In the genomic region with DNA sequence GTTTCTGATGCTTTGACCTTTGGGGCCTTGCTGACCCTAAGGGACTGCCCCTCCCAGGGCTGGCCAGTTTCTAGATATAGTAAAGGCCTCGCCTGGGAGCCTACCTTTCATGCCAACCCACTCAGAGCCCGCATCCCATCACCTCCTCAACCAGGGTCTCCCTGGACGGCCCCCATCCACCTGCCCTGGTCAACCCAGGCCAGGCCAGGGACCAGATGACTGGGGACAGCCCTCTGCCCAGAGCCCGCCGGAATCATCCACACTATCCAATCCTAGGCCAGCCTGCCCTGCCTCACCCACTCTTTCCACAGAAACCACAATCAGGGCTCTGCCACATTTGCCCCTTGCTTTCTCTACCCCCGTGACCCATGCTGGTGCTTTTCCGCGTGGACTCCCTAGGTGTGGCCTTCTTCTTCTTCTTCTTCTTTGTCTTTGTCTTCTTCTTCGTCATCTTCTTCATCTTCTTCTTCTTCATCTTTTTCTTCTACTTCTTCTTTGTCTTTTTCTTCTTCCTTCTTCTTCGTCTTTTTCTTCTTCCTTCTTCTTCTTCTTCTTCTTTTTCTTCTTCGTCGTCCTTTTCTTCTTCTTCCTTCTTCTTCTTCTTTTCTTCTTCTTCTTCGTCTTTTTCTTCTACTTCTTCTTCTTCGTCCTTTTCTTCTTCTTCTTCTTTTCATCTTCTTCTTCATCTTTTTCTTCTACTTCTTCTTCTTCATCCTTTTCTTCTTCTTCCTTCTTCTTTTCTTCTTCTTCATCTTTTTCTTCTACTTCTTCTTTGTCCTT, we compare ENCODE assay signal across 1 cellular context.
A peak's percentile ranks its signal among the peaks of the same experiment; 100 is the strongest.
TF ChIP-seq lines count a peak whose summit lies in the region.

No MANE protein-coding gene starts in this region.

TF ChIP-seq in HEK293, 187 proteins besides CTCF, POLR2A, EP300 and RAD21:
- no peak for TF ChIP-seq ZNF707 (tag by site-specific recombination; IDR thresholded peaks at IDR 0.05)
- TF ChIP-seq, protein P1, sequence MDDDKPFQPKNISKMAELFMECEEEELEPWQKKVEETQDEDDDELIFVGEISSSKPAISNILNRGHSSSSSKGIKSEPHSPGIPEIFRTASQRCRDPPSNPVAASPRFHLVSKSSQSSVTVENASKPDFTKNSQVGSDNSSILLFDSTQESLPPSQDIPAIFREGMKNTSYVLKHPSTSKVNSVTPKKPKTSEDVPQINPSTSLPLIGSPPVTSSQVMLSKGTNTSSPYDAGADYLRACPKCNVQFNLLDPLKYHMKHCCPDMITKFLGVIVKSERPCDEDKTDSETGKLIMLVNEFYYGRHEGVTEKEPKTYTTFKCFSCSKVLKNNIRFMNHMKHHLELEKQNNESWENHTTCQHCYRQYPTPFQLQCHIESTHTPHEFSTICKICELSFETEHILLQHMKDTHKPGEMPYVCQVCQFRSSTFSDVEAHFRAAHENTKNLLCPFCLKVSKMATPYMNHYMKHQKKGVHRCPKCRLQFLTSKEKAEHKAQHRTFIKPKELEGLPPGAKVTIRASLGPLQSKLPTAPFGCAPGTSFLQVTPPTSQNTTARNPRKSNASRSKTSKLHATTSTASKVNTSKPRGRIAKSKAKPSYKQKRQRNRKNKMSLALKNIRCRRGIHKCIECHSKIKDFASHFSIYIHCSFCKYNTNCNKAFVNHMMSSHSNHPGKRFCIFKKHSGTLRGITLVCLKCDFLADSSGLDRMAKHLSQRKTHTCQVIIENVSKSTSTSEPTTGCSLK (tag by site-specific recombination; IDR thresholded peaks at IDR 0.05): no peak
- no peak for TF ChIP-seq IKZF3 (tag by site-specific recombination; IDR thresholded peaks at IDR 0.05)
- TF ChIP-seq, protein P2, sequence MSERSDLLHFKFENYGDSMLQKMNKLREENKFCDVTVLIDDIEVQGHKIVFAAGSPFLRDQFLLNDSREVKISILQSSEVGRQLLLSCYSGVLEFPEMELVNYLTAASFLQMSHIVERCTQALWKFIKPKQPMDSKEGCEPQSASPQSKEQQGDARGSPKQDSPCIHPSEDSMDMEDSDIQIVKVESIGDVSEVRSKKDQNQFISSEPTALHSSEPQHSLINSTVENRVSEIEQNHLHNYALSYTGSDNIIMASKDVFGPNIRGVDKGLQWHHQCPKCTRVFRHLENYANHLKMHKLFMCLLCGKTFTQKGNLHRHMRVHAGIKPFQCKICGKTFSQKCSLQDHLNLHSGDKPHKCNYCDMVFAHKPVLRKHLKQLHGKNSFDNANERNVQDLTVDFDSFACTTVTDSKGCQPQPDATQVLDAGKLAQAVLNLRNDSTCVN (tag by site-specific recombination; optimal IDR thresholded peaks at IDR 0.05): no peak
- TF ChIP-seq, protein P3, sequence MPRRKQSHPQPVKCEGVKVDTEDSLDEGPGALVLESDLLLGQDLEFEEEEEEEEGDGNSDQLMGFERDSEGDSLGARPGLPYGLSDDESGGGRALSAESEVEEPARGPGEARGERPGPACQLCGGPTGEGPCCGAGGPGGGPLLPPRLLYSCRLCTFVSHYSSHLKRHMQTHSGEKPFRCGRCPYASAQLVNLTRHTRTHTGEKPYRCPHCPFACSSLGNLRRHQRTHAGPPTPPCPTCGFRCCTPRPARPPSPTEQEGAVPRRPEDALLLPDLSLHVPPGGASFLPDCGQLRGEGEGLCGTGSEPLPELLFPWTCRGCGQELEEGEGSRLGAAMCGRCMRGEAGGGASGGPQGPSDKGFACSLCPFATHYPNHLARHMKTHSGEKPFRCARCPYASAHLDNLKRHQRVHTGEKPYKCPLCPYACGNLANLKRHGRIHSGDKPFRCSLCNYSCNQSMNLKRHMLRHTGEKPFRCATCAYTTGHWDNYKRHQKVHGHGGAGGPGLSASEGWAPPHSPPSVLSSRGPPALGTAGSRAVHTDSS (tag by site-specific recombination; IDR thresholded peaks at IDR 0.05): peak; percentile 95; the same call in 1 of the 2 replicates
- TF ChIP-seq ZNF571 (tag by site-specific recombination; IDR thresholded peaks at IDR 0.05): no peak
- peak; percentile 95 for TF ChIP-seq ZNF366 (tag by site-specific recombination; conservative IDR thresholded peaks at IDR 0.05)
- 0 out of 2 replicates have a peak, but pooled peaks have one; percentile 45 for TF ChIP-seq ZNF114 (tag by site-specific recombination; IDR thresholded peaks at IDR 0.05)
- no peak for TF ChIP-seq ZFP41 (tag by site-specific recombination; IDR thresholded peaks at IDR 0.05; ENCODE audit: borderline replicate concordance)
